In genomic region chr9:19201899-19202891, GRCh38 we compare ENCODE assay signal across 1 cellular context.
TF ChIP-seq lines count a peak whose summit lies in the region.

No MANE protein-coding gene starts in this region.

TF ChIP-seq in HepG2, 621 proteins besides CTCF, POLR2A, EP300 and RAD21 (continued from another document and continues in another):
- TF ChIP-seq ZHX1 (CRISPR knock-in tag; IDR thresholded peaks at IDR 0.05; ENCODE audit: low read depth): no peak
- TF ChIP-seq, protein P1, sequence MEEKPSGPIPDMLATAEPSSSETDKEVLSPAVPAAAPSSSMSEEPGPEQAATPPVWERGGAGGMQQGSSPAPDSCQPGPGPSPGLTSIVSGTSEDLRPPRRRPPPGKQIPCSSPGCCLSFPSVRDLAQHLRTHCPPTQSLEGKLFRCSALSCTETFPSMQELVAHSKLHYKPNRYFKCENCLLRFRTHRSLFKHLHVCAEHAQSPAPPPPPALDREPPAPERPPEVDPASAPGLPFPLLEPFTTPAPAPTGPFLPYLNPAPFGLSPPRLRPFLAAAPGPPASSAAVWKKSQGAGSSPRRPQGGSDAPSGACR (CRISPR knock-in tag; IDR thresholded peaks at IDR 0.05): no peak; the same call in 1 of the 2 replicates
- TF ChIP-seq NR2F2 (IDR thresholded peaks at IDR 0.05; ENCODE audit: borderline replicate concordance, low read depth): peak; percentile 89; the same call in 1 of the 2 replicates
- no peak for TF ChIP-seq ELF1 (CRISPR knock-in tag; IDR thresholded peaks at IDR 0.05)
- TF ChIP-seq ZNF879 (CRISPR knock-in tag; IDR thresholded peaks at IDR 0.05): no peak; the same call in 1 of the 2 replicates
- TF ChIP-seq, protein P2, sequence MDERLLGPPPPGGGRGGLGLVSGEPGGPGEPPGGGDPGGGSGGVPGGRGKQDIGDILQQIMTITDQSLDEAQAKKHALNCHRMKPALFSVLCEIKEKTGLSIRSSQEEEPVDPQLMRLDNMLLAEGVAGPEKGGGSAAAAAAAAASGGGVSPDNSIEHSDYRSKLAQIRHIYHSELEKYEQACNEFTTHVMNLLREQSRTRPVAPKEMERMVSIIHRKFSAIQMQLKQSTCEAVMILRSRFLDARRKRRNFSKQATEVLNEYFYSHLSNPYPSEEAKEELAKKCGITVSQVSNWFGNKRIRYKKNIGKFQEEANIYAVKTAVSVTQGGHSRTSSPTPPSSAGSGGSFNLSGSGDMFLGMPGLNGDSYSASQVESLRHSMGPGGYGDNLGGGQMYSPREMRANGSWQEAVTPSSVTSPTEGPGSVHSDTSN (CRISPR knock-in tag; IDR thresholded peaks at IDR 0.05): 0 out of 2 replicates have a peak, but pooled peaks have one; percentile 11
- TF ChIP-seq ZNF644 (CRISPR knock-in tag; IDR thresholded peaks at IDR 0.05; ENCODE audit: low read depth): 0 out of 2 replicates have a peak, but pooled peaks have one; percentile 14
- TF ChIP-seq CEBPG (CRISPR knock-in tag; IDR thresholded peaks at IDR 0.05): peak; percentile 44
- no peak for TF ChIP-seq FLYWCH1 (CRISPR knock-in tag; IDR thresholded peaks at IDR 0.05)
- TF ChIP-seq ZNF562 (CRISPR knock-in tag; IDR thresholded peaks at IDR 0.05; ENCODE audit: borderline replicate concordance): no peak
- TF ChIP-seq, protein P3, sequence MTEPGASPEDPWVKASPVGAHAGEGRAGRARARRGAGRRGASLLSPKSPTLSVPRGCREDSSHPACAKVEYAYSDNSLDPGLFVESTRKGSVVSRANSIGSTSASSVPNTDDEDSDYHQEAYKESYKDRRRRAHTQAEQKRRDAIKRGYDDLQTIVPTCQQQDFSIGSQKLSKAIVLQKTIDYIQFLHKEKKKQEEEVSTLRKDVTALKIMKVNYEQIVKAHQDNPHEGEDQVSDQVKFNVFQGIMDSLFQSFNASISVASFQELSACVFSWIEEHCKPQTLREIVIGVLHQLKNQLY (CRISPR knock-in tag; IDR thresholded peaks at IDR 0.05): 0 out of 2 replicates have a peak, but pooled peaks have one; percentile 37
- peak; percentile 65; the same call in 1 of the 2 replicates for TF ChIP-seq PATZ1 (CRISPR knock-in tag; IDR thresholded peaks at IDR 0.05)
- TF ChIP-seq ZFP36 (IDR thresholded peaks at IDR 0.05; ENCODE audit: borderline replicate concordance, low read depth, low read length, partially characterized antibody): no peak
- TF ChIP-seq ZNF607 (CRISPR knock-in tag; IDR thresholded peaks at IDR 0.05; ENCODE audit: borderline replicate concordance): 0 out of 2 replicates have a peak, but pooled peaks have one; percentile 24
- no peak for TF ChIP-seq RNF2 (conservative IDR thresholded peaks at IDR 0.05; ENCODE audit: low read depth)
- no peak for TF ChIP-seq MTERF4 (CRISPR knock-in tag; IDR thresholded peaks at IDR 0.05)
- no peak for TF ChIP-seq FOXM1 (CRISPR knock-in tag; IDR thresholded peaks at IDR 0.05)
- no peak for TF ChIP-seq HIVEP1 (CRISPR knock-in tag; IDR thresholded peaks at IDR 0.05)
- no peak; the same call in 1 of the 2 replicates for TF ChIP-seq ZNF121 (CRISPR knock-in tag; IDR thresholded peaks at IDR 0.05)
- TF ChIP-seq ZNF737 (CRISPR knock-in tag; IDR thresholded peaks at IDR 0.05; ENCODE audit: borderline replicate concordance): no peak
- no peak for TF ChIP-seq ZNF577 (CRISPR knock-in tag; IDR thresholded peaks at IDR 0.05; ENCODE audit: borderline replicate concordance, low read depth)
- no peak for TF ChIP-seq ZNF382 (CRISPR knock-in tag; IDR thresholded peaks at IDR 0.05; ENCODE audit: borderline replicate concordance)
- peak; percentile 89 for TF ChIP-seq TCF7L2 (IDR thresholded peaks at IDR 0.05; ENCODE audit: low read depth, low read length)
- TF ChIP-seq NR3C1 (CRISPR knock-in tag; IDR thresholded peaks at IDR 0.05): no peak
- TF ChIP-seq NCOR1 (IDR thresholded peaks at IDR 0.05; ENCODE audit: borderline replicate concordance, low read length): peak; percentile 95
- TF ChIP-seq MLLT10 (CRISPR knock-in tag; IDR thresholded peaks at IDR 0.05): no peak
- no peak; the same call in 1 of the 2 replicates for TF ChIP-seq ZMYM4 (CRISPR knock-in tag; IDR thresholded peaks at IDR 0.05)
- TF ChIP-seq, protein P4, sequence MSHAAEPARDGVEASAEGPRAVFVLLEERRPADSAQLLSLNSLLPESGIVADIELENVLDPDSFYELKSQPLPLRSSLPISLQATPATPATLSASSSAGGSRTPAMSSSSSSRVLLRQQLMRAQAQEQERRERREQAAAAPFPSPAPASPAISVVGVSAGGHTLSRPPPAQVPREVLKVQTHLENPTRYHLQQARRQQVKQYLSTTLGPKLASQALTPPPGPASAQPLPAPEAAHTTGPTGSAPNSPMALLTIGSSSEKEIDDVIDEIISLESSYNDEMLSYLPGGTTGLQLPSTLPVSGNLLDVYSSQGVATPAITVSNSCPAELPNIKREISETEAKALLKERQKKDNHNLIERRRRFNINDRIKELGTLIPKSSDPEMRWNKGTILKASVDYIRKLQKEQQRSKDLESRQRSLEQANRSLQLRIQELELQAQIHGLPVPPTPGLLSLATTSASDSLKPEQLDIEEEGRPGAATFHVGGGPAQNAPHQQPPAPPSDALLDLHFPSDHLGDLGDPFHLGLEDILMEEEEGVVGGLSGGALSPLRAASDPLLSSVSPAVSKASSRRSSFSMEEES (CRISPR knock-in tag; IDR thresholded peaks at IDR 0.05): peak; percentile 43; the same call in 1 of the 2 replicates
- TF ChIP-seq, protein P5, sequence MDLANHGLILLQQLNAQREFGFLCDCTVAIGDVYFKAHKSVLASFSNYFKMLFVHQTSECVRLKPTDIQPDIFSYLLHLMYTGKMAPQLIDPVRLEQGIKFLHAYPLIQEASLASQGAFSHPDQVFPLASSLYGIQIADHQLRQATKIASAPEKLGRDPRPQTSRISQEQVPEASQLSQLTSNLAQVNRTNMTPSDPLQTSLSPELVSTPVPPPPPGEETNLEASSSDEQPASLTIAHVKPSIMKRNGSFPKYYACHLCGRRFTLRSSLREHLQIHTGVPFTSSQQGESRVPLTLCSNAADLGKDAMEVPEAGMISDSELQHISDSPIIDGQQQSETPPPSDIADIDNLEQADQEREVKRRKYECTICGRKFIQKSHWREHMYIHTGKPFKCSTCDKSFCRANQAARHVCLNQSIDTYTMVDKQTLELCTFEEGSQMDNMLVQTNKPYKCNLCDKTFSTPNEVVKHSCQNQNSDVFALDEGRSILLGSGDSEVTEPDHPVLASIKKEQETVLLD (CRISPR knock-in tag; IDR thresholded peaks at IDR 0.05; ENCODE audit: low read depth): no peak
- peak; percentile 86; the same call in 1 of the 2 replicates for TF ChIP-seq FOXK2 (IDR thresholded peaks at IDR 0.05)
- peak; percentile 91 for TF ChIP-seq KDM6A (CRISPR knock-in tag; IDR thresholded peaks at IDR 0.05; ENCODE audit: low read depth)
- TF ChIP-seq CHD4 (IDR thresholded peaks at IDR 0.05; ENCODE audit: borderline replicate concordance, low read length): 0 out of 2 replicates have a peak, but pooled peaks have one; percentile 28
- peak; percentile 35; the same call in 1 of the 2 replicates for TF ChIP-seq DRAP1 (CRISPR knock-in tag; IDR thresholded peaks at IDR 0.05)
- TF ChIP-seq HNF4A (CRISPR knock-in tag; IDR thresholded peaks at IDR 0.05): peak; percentile 92
- TF ChIP-seq, protein P6, sequence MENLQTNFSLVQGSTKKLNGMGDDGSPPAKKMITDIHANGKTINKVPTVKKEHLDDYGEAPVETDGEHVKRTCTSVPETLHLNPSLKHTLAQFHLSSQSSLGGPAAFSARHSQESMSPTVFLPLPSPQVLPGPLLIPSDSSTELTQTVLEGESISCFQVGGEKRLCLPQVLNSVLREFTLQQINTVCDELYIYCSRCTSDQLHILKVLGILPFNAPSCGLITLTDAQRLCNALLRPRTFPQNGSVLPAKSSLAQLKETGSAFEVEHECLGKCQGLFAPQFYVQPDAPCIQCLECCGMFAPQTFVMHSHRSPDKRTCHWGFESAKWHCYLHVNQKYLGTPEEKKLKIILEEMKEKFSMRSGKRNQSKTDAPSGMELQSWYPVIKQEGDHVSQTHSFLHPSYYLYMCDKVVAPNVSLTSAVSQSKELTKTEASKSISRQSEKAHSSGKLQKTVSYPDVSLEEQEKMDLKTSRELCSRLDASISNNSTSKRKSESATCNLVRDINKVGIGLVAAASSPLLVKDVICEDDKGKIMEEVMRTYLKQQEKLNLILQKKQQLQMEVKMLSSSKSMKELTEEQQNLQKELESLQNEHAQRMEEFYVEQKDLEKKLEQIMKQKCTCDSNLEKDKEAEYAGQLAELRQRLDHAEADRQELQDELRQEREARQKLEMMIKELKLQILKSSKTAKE (CRISPR knock-in tag; IDR thresholded peaks at IDR 0.05; ENCODE audit: borderline replicate concordance): no peak; the same call in 1 of the 2 replicates
- 0 out of 2 replicates have a peak, but pooled peaks have one; percentile 11 for TF ChIP-seq ZNF12 (CRISPR knock-in tag; IDR thresholded peaks at IDR 0.05)
- no peak for TF ChIP-seq ZNF768 (CRISPR knock-in tag; IDR thresholded peaks at IDR 0.05)
- TF ChIP-seq KDM2A (CRISPR knock-in tag; IDR thresholded peaks at IDR 0.05; ENCODE audit: borderline replicate concordance, low read depth): no peak
- TF ChIP-seq, protein P7, sequence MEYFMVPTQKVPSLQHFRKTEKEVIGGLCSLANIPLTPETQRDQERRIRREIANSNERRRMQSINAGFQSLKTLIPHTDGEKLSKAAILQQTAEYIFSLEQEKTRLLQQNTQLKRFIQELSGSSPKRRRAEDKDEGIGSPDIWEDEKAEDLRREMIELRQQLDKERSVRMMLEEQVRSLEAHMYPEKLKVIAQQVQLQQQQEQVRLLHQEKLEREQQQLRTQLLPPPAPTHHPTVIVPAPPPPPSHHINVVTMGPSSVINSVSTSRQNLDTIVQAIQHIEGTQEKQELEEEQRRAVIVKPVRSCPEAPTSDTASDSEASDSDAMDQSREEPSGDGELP (IDR thresholded peaks at IDR 0.05; ENCODE audit: borderline replicate concordance, low read depth): peak; percentile 86
- no peak for TF ChIP-seq JUNB (CRISPR knock-in tag; IDR thresholded peaks at IDR 0.05; ENCODE audit: borderline replicate concordance)
- TF ChIP-seq ZNF569 (CRISPR knock-in tag; IDR thresholded peaks at IDR 0.05; ENCODE audit: borderline replicate concordance): no peak
- TF ChIP-seq NKX3-1 (CRISPR knock-in tag; IDR thresholded peaks at IDR 0.05): 0 out of 2 replicates have a peak, but pooled peaks have one; percentile 30
- no peak for TF ChIP-seq ZNF296 (CRISPR knock-in tag; conservative IDR thresholded peaks at IDR 0.05)
- TF ChIP-seq ZNF703 (CRISPR knock-in tag; IDR thresholded peaks at IDR 0.05; ENCODE audit: borderline replicate concordance): peak; percentile 77; the same call in 1 of the 2 replicates
- TF ChIP-seq, protein P8, sequence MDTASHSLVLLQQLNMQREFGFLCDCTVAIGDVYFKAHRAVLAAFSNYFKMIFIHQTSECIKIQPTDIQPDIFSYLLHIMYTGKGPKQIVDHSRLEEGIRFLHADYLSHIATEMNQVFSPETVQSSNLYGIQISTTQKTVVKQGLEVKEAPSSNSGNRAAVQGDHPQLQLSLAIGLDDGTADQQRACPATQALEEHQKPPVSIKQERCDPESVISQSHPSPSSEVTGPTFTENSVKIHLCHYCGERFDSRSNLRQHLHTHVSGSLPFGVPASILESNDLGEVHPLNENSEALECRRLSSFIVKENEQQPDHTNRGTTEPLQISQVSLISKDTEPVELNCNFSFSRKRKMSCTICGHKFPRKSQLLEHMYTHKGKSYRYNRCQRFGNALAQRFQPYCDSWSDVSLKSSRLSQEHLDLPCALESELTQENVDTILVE (CRISPR knock-in tag; IDR thresholded peaks at IDR 0.05): peak; percentile 46; the same call in 1 of the 2 replicates
- TF ChIP-seq IRF2 (CRISPR knock-in tag; IDR thresholded peaks at IDR 0.05): 0 out of 2 replicates have a peak, but pooled peaks have one; percentile 12
- no peak for TF ChIP-seq SUZ12 (IDR thresholded peaks at IDR 0.05; ENCODE audit: low read depth, low read length)
- TF ChIP-seq ZSCAN9 (CRISPR knock-in tag; IDR thresholded peaks at IDR 0.05; ENCODE audit: borderline replicate concordance): 0 out of 2 replicates have a peak, but pooled peaks have one; percentile 51
- no peak for TF ChIP-seq ZNF570 (CRISPR knock-in tag; IDR thresholded peaks at IDR 0.05; ENCODE audit: borderline replicate concordance)
